In the genomic region with DNA sequence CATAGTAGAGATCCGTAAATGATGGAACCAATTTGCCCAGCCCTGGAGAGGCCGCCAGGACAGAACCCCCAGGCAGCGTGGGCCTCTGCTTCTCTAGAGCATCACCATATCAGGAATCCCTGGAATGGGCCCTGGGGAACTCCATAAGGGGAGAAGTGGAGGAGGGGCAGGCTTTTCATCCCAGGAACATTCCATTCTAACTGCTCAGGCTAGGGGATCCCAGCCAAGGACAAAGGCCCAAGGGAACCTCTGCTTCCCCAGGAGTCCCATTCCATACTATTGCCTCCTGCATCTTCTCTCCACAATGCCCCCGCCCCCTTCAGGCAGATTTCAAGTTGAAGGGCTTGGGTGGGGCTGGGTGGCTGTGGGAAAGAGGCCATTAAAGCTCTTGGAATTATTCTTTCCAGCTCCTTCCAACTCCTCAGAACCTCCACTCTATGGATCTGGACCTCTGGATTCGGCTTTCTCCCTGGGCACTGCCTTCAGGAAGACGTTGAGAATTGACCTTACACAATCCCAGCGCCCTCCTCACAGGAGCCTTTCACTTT, we compare ENCODE assay signal across 10 cellular contexts. TPM values are rescaled to one million over a fixed set of nuclear protein-coding genes. Genes with fewer than 3 reads are reported as not detected.
DNase-seq lines count a peak whose midpoint lies in the region; ATAC-seq, FAIRE-seq and TF ChIP-seq lines count a peak whose summit lies in the region.
"Had no signal": no experiment of that assay in that cellular context is flagged by ENCODE, and none has a peak within 500 bp of the region (broad histone marks: within the 10 kb centered on the region; RNA-seq: fewer than 3 reads in every experiment).

No MANE protein-coding gene starts in this region.

- H3K4me3 ChIP-seq in right cardiac atrium (ENCODE audit: low read length) (no peak overlapping the region), retinal pigment epithelial cell (ENCODE audit: low read length) (no peak overlapping the region)

- intact Hi-C loops in right cardiac atrium (cut with DNase I) = loop anchor here (5.0 to 10.0 kb wide), 3 partner anchors 48 to 98 kb away; no protein-coding TSS in a partner anchor

- no peaks in the 10 kb centered on the region for H3K27me3 ChIP-seq in right cardiac atrium (ENCODE audit: control insufficient read depth, insufficient read depth)

- peaks cover 20% of the 10 kb centered on the region for H3K4me1 ChIP-seq in right cardiac atrium (ENCODE audit: control insufficient read depth, insufficient read depth, low read length)

- H3K27ac ChIP-seq in right cardiac atrium (ENCODE audit: low read length) = peak overlapping the region; percentile 94

- peak; percentile 94 for FAIRE-seq in G401.6 (lab: Jason Lieb, UNC)

- ATAC-seq in right cardiac atrium (peak; percentile 70 to 73), GM21786 (IDR thresholded peaks at IDR 0.05; ENCODE audit: unreplicated experiment) (no peak), HG02970 (IDR thresholded peaks at IDR 0.05; ENCODE audit: low FRiP score, unreplicated experiment) (no peak)

- 47% methylated on average over 7 of the region's 7 CpGs for WGBS in right cardiac atrium

- DNase-seq in amniotic epithelial cell (ENCODE audit: low read depth) (peak; percentile 98), right cardiac atrium (peak; percentile 74 to 87 (median 85)), retinal pigment epithelial cell (ENCODE audit: low read depth) (peak; percentile 82), NCI-H82 (lab: John Stamatoyannopoulos, UW) (no peak), midbrain (lab: John Stamatoyannopoulos, UW) (no peak)
- DNase-seq: activated naive CD8-positive, alpha-beta T cell treated with anti-CD3 and anti-CD28 coated beads, Interleukin-2, amount 10 ng/mL, durations not matched to agents 7 days and 5 days; NCI-H526 treated with DMSO at 0.1 percent for 48 hours had no signal

- TF ChIP-seq CTCF in retinal pigment epithelial cell (conservative IDR thresholded peaks at IDR 0.05; ENCODE audit: low read depth, low read length) = peak; percentile 14

- no peaks in the 10 kb centered on the region for H3K9me3 ChIP-seq in right cardiac atrium (ENCODE audit: control insufficient read depth, low read length)

RNA-seq across cellular contexts. Expression of a gene that starts 6.0 kb away (rescaled TPM):
- 10 to 100 TPM; 45.9 to 52.4 (median 49.1) TPM for total RNA-seq in right cardiac atrium
- polyA plus RNA-seq in right cardiac atrium = 64.6 TPM
- total RNA-seq: activated naive CD8-positive, alpha-beta T cell treated with anti-CD3 and anti-CD28 coated beads, Interleukin-2, amount 10 ng/mL, durations not matched to agents 7 days and 5 days had no signal

RNA-seq across cellular contexts. Expression of a gene that starts 13.1 kb away (rescaled TPM):
- 10 to 100 TPM; 27.5 to 32.4 (median 30.7) TPM for total RNA-seq in right cardiac atrium
- 28.6 TPM for polyA plus RNA-seq in right cardiac atrium
- total RNA-seq: activated naive CD8-positive, alpha-beta T cell treated with anti-CD3 and anti-CD28 coated beads, Interleukin-2, amount 10 ng/mL, durations not matched to agents 7 days and 5 days had no signal

RNA-seq across cellular contexts. Expression of a gene that starts 39.2 kb away (rescaled TPM):
- total RNA-seq in right cardiac atrium = 1 to 10 TPM in 1 of 4 donors, under 1 TPM in 3; 0.19 to 1.2 (median 0.88) TPM
- 0.54 TPM for polyA plus RNA-seq in right cardiac atrium

Comparison
In these comparisons a context has a peak if more than half of its experiments do, and no peak if none do; other contexts are left out.
1. DNase-seq: peak in amniotic epithelial cell (single experiment), right cardiac atrium (3 of 3) and retinal pigment epithelial cell (single experiment); none in NCI-H82 (single experiment) and midbrain (single experiment).
2. ATAC-seq: peak in right cardiac atrium (2 of 2); none in GM21786 (single experiment) and HG02970 (single experiment).